19 cellular contexts compared by ENCODE assay signal in genomic region chr12:100427078-100427477, GRCh38. TPM values are rescaled to one million over a fixed set of nuclear protein-coding genes. Genes with fewer than 3 reads are reported as not detected.
DNase-seq lines count a peak whose midpoint lies in the region; ATAC-seq and TF ChIP-seq lines count a peak whose summit lies in the region.
"Had no signal": no experiment of that assay in that cellular context is flagged by ENCODE, and none has a peak within 500 bp of the region (broad histone marks: within the 10 kb centered on the region; RNA-seq: fewer than 3 reads in every experiment).

No MANE protein-coding gene starts in this region.

- H3K4me1 Mint-ChIP-seq in Caco-2 (ENCODE audit: low read depth, unreplicated experiment), result no peaks in the 10 kb centered on the region

- H3K27ac ChIP-seq in Panc1 (ENCODE audit: low read length) (no peak overlapping the region), epithelial cell of prostate (no peak overlapping the region), aorta (ENCODE audit: low read depth in 1 of 2, low read length in 2 of 2) (no peak overlapping the region)
- H3K27ac ChIP-seq: ovary had no signal

- TF ChIP-seq CTCF in Panc1 (IDR thresholded peaks at IDR 0.05) (no peak), Caco-2 (IDR thresholded peaks at IDR 0.05; ENCODE audit: insufficient read depth in 1 of 2, low read depth in 1 of 2, low read length in 1 of 2, severe bottlenecking in 1 of 2, unreplicated experiment in 1 of 2) (no peak)

- no peaks in the 10 kb centered on the region for H3K9me3 ChIP-seq in Panc1 (ENCODE audit: control insufficient read depth, insufficient read depth, low read depth, low read length)
- H3K9me3 ChIP-seq in aorta (ENCODE audit: control insufficient read depth, low read length), result peaks cover 4% of the 10 kb centered on the region
- no peaks in the 10 kb centered on the region for H3K9me3 ChIP-seq in Caco-2
- H3K9me3 ChIP-seq: ovary had no signal

- H3K4me1 ChIP-seq in Panc1 (ENCODE audit: control insufficient read depth, insufficient read depth, low read length) (no peaks in the 10 kb centered on the region), aorta (ENCODE audit: control insufficient read depth in 1 of 2, insufficient read depth in 2 of 2, low read length in 2 of 2) (no peaks in the 10 kb centered on the region), Caco-2 (no peaks in the 10 kb centered on the region)

- H3K27ac Mint-ChIP-seq in Caco-2 (ENCODE audit: unreplicated experiment), result no peak overlapping the region
- H3K27ac Mint-ChIP-seq: activated CD8-positive, alpha-beta T cell treated with anti-CD3 and anti-CD28 coated beads for 36 hours; activated naive CD8-positive, alpha-beta T cell; CD8-positive, alpha-beta T cell; effector memory CD8-positive, alpha-beta T cell; T-helper 1 cell treated with Interleukin-12 subunit alpha and Interleukin-12 subunit beta and Interleukin-4 antibody, amounts not matched to agents 30 μg/mL and 1 μg/mL, for 36 hours had no signal

- DNase-seq in EL, result peak; percentile 86
- peak; percentile 15 for DNase-seq in Panc1 (ENCODE audit: low read depth, low spot score)
- DNase-seq in epithelial cell of prostate (ENCODE audit: low read depth, low spot score), result peak; percentile 51
- DNase-seq in non-pigmented ciliary epithelial cell (ENCODE audit: low read depth), result peak; percentile 45
- no peak for DNase-seq in aorta
- no peak for DNase-seq in Caco-2
- DNase-seq: activated CD8-positive, alpha-beta T cell treated with anti-CD3 and anti-CD28 coated beads for 36 hours; CD8-positive, alpha-beta T cell; effector memory CD8-positive, alpha-beta T cell; left cardiac atrium; NCI-H187 treated with DMSO at 0.1 percent for 48 hours; ovary; stimulated activated CD4-positive, alpha-beta T cell treated with anti-CD3 and anti-CD28 coated beads, Interleukin-4, amount 100 ng/mL, for 4 hours; substantia nigra had no signal

- no peaks in the 10 kb centered on the region for H3K36me3 Mint-ChIP-seq in Caco-2 (ENCODE audit: insufficient read depth, unreplicated experiment)
- H3K36me3 Mint-ChIP-seq: activated naive CD8-positive, alpha-beta T cell; CD8-positive, alpha-beta T cell had no signal

- no peak overlapping the region for H3K4me3 ChIP-seq in Panc1 (ENCODE audit: low read depth in 2 of 2, low read length in 2 of 2)
- no peak overlapping the region for H3K4me3 ChIP-seq in aorta (ENCODE audit: low read length in 2 of 2)
- no peak overlapping the region for H3K4me3 ChIP-seq in Caco-2 (ENCODE audit: low read depth, low read length)
- H3K4me3 ChIP-seq: GM12878, ovary had no signal

- intact Hi-C loops in Panc1 (cut with micrococcal nuclease; ENCODE audit: unreplicated experiment) (no loop called here), aorta (cut with DNase I) (no loop called here), Caco-2 (cut with micrococcal nuclease; ENCODE audit: unreplicated experiment) (no loop called here)

- H3K9me3 Mint-ChIP-seq in Caco-2 (ENCODE audit: unreplicated experiment), result peaks cover 21% of the 10 kb centered on the region
- H3K9me3 Mint-ChIP-seq: T-helper 1 cell treated with Interleukin-12 subunit alpha and Interleukin-12 subunit beta and Interleukin-4 antibody, amounts not matched to agents 30 μg/mL and 1 μg/mL, for 36 hours had no signal

- peak; percentile 68 for ATAC-seq in Panc1
- no peak for ATAC-seq in activated CD4-positive, CD25-positive, alpha-beta regulatory T cell treated with anti-CD3 and anti-CD28 coated beads, Interleukin-2, amount 50 U/mL, for 24 hours
- ATAC-seq in aorta (ENCODE audit: low FRiP score), result no peak
- ATAC-seq in HG02623 (IDR thresholded peaks at IDR 0.05; ENCODE audit: unreplicated experiment), result no peak
- ATAC-seq: activated CD8-positive, alpha-beta T cell treated with anti-CD3 and anti-CD28 coated beads for 36 hours; CD8-positive, alpha-beta T cell; effector memory CD8-positive, alpha-beta T cell; GM12878 had no signal

- in situ Hi-C loops in Panc1 (cut with HindIII; ENCODE audit: low pct_unique_long_range_greater_than_20kb, low sequenced_read_pairs), result no loop called here

- POLR2A ChIA-PET in Panc1 (lab: Charles Lee), result no interaction called here
- POLR2A ChIA-PET in Caco-2 (lab: Charles Lee), result no interaction called here

- no peaks in the 10 kb centered on the region for H3K27me3 ChIP-seq in Panc1 (ENCODE audit: control insufficient read depth, insufficient read depth, low read length)
- H3K27me3 ChIP-seq in aorta (ENCODE audit: control insufficient read depth in 1 of 2, insufficient read depth in 2 of 2, low read length in 1 of 2), result peaks cover 0 to 1% of the 10 kb centered on the region in 2 donors
- H3K27me3 ChIP-seq in Caco-2 (replicated peaks; ENCODE audit: control insufficient read depth, insufficient read depth, low read length), result no peaks in the 10 kb centered on the region
- H3K27me3 ChIP-seq: ovary had no signal

- H3K4me3 Mint-ChIP-seq in Caco-2 (ENCODE audit: unreplicated experiment), result no peak overlapping the region
- H3K4me3 Mint-ChIP-seq: activated CD8-positive, alpha-beta T cell treated with anti-CD3 and anti-CD28 coated beads for 36 hours; activated naive CD8-positive, alpha-beta T cell; CD8-positive, alpha-beta T cell; effector memory CD8-positive, alpha-beta T cell; T-helper 1 cell treated with Interleukin-12 subunit alpha and Interleukin-12 subunit beta and Interleukin-4 antibody, amounts not matched to agents 30 μg/mL and 1 μg/mL, for 36 hours had no signal

- H3K27me3 Mint-ChIP-seq in Caco-2 (ENCODE audit: insufficient read depth, unreplicated experiment), result no peaks in the 10 kb centered on the region

- H3K36me3 ChIP-seq in Panc1 (ENCODE audit: control insufficient read depth, insufficient read depth, low read length) (no peaks in the 10 kb centered on the region), aorta (ENCODE audit: control insufficient read depth in 1 of 2, insufficient read depth in 2 of 2, low read length in 1 of 2) (no peaks in the 10 kb centered on the region), Caco-2 (ENCODE audit: control insufficient read depth, insufficient read depth, low read length) (no peaks in the 10 kb centered on the region)
- H3K36me3 ChIP-seq: ovary had no signal

- CTCF ChIA-PET in Panc1 (lab: Charles Lee), result no interaction called here
- CTCF ChIA-PET in Caco-2 (lab: Charles Lee), result no interaction called here

- 52 to 54% methylated on average over 3 of the region's 3 CpGs for WGBS in aorta, 2 donors

- BruUV-seq in Panc1 (replicated peaks; lab: Mats Ljungman, UMichigan) (no TSS peak), Caco-2 (replicated peaks; lab: Mats Ljungman, UMichigan) (no TSS peak)

RNA-seq across cellular contexts. Expression of gene NR1H4, which starts 46.6 kb away (rescaled TPM):
- not detected for total RNA-seq in Panc1 (2021; ENCODE audit: unreplicated experiment)
- not detected for polyA plus RNA-seq in Panc1 (2012; ENCODE audit: insufficient read length)
- total RNA-seq in aorta, result not detected
- polyA plus RNA-seq in aorta, result 1 to 10 TPM in 1 of 2 donors, not detected in 1; 3.8 TPM
- total RNA-seq in Caco-2 (2022), result not detected in 2 replicates
- total RNA-seq: activated CD8-positive, alpha-beta T cell treated with anti-CD3 and anti-CD28 coated beads for 36 hours; CD8-positive, alpha-beta T cell; GM12878; left cardiac atrium had no signal

Comparison
In these comparisons a context has a peak if more than half of its experiments do, and no peak if none do; other contexts are left out.
1. DNase-seq: peak in EL (single experiment), Panc1 (single experiment), epithelial cell of prostate (single experiment) and non-pigmented ciliary epithelial cell (single experiment); none in aorta (0 of 2) and Caco-2 (0 of 2).